Comparison of ENCODE assay signal across 12 cellular contexts in the genomic region with DNA sequence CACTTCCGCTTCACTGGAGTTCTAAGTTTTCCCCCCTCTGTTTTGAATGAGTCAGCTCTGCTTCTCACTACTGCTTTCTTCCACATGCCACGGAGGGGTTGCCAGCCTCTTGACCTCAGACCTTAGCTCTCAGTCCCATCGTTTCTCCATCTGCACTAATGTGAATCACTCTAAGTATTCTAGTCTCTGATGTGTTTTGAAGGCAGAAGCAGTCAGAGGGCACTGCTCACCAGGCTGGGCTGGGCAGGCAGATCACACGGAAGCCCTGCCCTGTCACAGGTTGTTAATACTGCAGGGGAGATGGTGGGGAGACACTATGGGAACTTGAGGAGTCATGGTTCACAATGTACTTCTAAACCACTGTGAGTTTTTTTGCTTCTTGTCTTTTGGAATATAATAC. TPM values are rescaled to one million over a fixed set of nuclear protein-coding genes. Genes with fewer than 3 reads are reported as not detected.
"Had no signal": no experiment of that assay in that cellular context is flagged by ENCODE, and none has a peak within 500 bp of the region (broad histone marks: within the 10 kb centered on the region; RNA-seq: fewer than 3 reads in every experiment).

No MANE protein-coding gene starts in this region.

RNA-seq across cellular contexts. Expression of a gene that starts 24.3 kb away (rescaled TPM):
- total RNA-seq: activated CD4-positive, alpha-beta memory T cell treated with anti-CD3 and anti-CD28 coated beads, Interleukin-2, amount 10 ng/mL, durations not matched to agents 7 days and 5 days; activated CD4-positive, alpha-beta T cell treated with anti-CD3 and anti-CD28 coated beads for 36 hours; activated CD4-positive, alpha-beta T cell treated with anti-CD3 and anti-CD28 coated beads, Interleukin-2, amount 10 ng/mL, durations not matched to agents 7 days and 5 days; activated naive CD4-positive, alpha-beta T cell treated with anti-CD3 and anti-CD28 coated beads for 36 hours; T-helper 1 cell treated with Interleukin-12 subunit alpha and Interleukin-12 subunit beta and Interleukin-4 antibody, amounts not matched to agents 30 ng/mL and 1 ng/mL, for 36 hours had no signal
- polyA plus RNA-seq: aorta had no signal

RNA-seq across cellular contexts. Expression of a gene that starts 27.8 kb away (rescaled TPM):
- total RNA-seq: activated CD4-positive, alpha-beta memory T cell treated with anti-CD3 and anti-CD28 coated beads, Interleukin-2, amount 10 ng/mL, durations not matched to agents 7 days and 5 days; activated naive CD4-positive, alpha-beta T cell treated with anti-CD3 and anti-CD28 coated beads for 36 hours; astrocyte; body of pancreas; cardiac septum; T-cell; T-helper 2 cell treated with Interferon-gamma antibody and Interleukin-4, amounts not matched to agents 100 ng/mL and 5 ng/mL, for 36 hours had no signal
- polyA plus RNA-seq: adrenal gland, aorta had no signal
